In genomic region chr2:109644571-109645275, GRCh38 we compare ENCODE assay signal across 10 cellular contexts. TPM values are rescaled to one million over a fixed set of nuclear protein-coding genes. Genes with fewer than 3 reads are reported as not detected.
A peak's percentile ranks its signal among the peaks of the same experiment; 100 is the strongest.
DNase-seq lines count a peak whose midpoint lies in the region; ATAC-seq and TF ChIP-seq lines count a peak whose summit lies in the region.
"Had no signal": no experiment of that assay in that cellular context is flagged by ENCODE, and none has a peak within 500 bp of the region (broad histone marks: within the 10 kb centered on the region; RNA-seq: fewer than 3 reads in every experiment).

No MANE protein-coding gene starts in this region.

- no peak overlapping the region for H3K9ac ChIP-seq in neural progenitor cell

- TF ChIP-seq CTCF in neural progenitor cell (IDR thresholded peaks at IDR 0.05), result no peak
- TF ChIP-seq CTCF in A673 (conservative IDR thresholded peaks at IDR 0.05; ENCODE audit: low read depth, low read length), result no peak

- H3K27me3 Mint-ChIP-seq in neural progenitor cell (ENCODE audit: insufficient read depth, low read depth), result peaks cover 6% of the 10 kb centered on the region

- H3K4me3 ChIP-seq in neural progenitor cell (peak overlapping the region; percentile 1), A673 (ENCODE audit: low read depth, low read length, poor library complexity, severe bottlenecking) (no peak overlapping the region)
- H3K4me3 ChIP-seq: adrenal gland had no signal

- H3K36me3 ChIP-seq in neural progenitor cell, result no peaks in the 10 kb centered on the region
- H3K36me3 ChIP-seq in A673 (ENCODE audit: insufficient read depth, low read length, poor library complexity, severe bottlenecking), result no peaks in the 10 kb centered on the region
- H3K36me3 ChIP-seq: adrenal gland had no signal

- ATAC-seq in GM21360 (IDR thresholded peaks at IDR 0.05; ENCODE audit: unreplicated experiment), result no peak
- ATAC-seq in HG03045 (IDR thresholded peaks at IDR 0.05; ENCODE audit: unreplicated experiment), result no peak

- H3K9me3 ChIP-seq in neural progenitor cell (ENCODE audit: low read depth) (no peaks in the 10 kb centered on the region), A673 (ENCODE audit: low read depth, low read length, poor library complexity, severe bottlenecking) (no peaks in the 10 kb centered on the region)
- H3K9me3 ChIP-seq: adrenal gland had no signal

- H3K4me3 Mint-ChIP-seq in neural progenitor cell, result peak overlapping the region; percentile 57

- peak overlapping the region; percentile 55 for H3K27ac Mint-ChIP-seq in neural progenitor cell

- DNase-seq in CD1c-positive myeloid dendritic cell (ENCODE audit: extremely low spot score), result peak; percentile 36
- peak; percentile 81 for DNase-seq in NCI-H510A treated with DMSO at 0.1 percent for 48 hours (lab: John Stamatoyannopoulos, UW)
- DNase-seq in fibroblast of peridontal ligament (ENCODE audit: extremely low read depth), result peak; percentile 9
- peak; percentile 66 for DNase-seq in neural progenitor cell (ENCODE audit: low spot score)
- DNase-seq in A673 (ENCODE audit: low spot score), result no peak
- no peak for DNase-seq in HUDEP-2 (lab: John Stamatoyannopoulos, UW; ENCODE audit: unreplicated experiment in 76 of 76)
- DNase-seq: SHP77 had no signal

- H3K4me1 ChIP-seq in neural progenitor cell (peaks cover 20% of the 10 kb centered on the region), A673 (ENCODE audit: insufficient read depth, low read length, poor library complexity, severe bottlenecking) (no peaks in the 10 kb centered on the region)

- BruUV-seq in A673 (replicated peaks; lab: Mats Ljungman, UMichigan), result no TSS peak

- H3K27me3 ChIP-seq in neural progenitor cell, result no peaks in the 10 kb centered on the region
- H3K27me3 ChIP-seq in A673 (replicated peaks; ENCODE audit: insufficient read depth, low read depth, low read length, poor library complexity), result no peaks in the 10 kb centered on the region
- H3K27me3 ChIP-seq: adrenal gland had no signal

- H3F3A ChIP-seq in neural progenitor cell (ENCODE audit: low read depth), result peaks cover 20% of the 10 kb centered on the region

- H3K9me3 Mint-ChIP-seq in neural progenitor cell, result no peaks in the 10 kb centered on the region

- H3K27ac ChIP-seq in neural progenitor cell (no peak overlapping the region), A673 (ENCODE audit: low read depth, low read length, poor library complexity, severe bottlenecking) (no peak overlapping the region)

- peak overlapping the region; percentile 75 for H2AFZ ChIP-seq in neural progenitor cell (replicated peaks)

- POLR2A ChIA-PET in A673 (lab: Charles Lee; ENCODE audit: low non-redundant PET), result no interaction called here

- H3K4me2 ChIP-seq in neural progenitor cell, result peak overlapping the region; percentile 61

- H4K20me1 ChIP-seq in neural progenitor cell (ENCODE audit: low read depth), result no peaks in the 10 kb centered on the region

- intact Hi-C loops in A673 (cut with micrococcal nuclease; ENCODE audit: unreplicated experiment), result no loop called here

- H3K4me1 Mint-ChIP-seq in neural progenitor cell, result peaks cover 28% of the 10 kb centered on the region

- no peaks in the 10 kb centered on the region for H3K79me2 ChIP-seq in neural progenitor cell (ENCODE audit: low read depth)

- CTCF ChIA-PET in A673 (lab: Charles Lee), result no interaction called here

- H3K36me3 Mint-ChIP-seq in neural progenitor cell, result no peaks in the 10 kb centered on the region

RNA-seq across cellular contexts. Expression of gene SOWAHC, which starts 30.6 kb away (rescaled TPM):
- total RNA-seq in neural progenitor cell (ENCODE audit: low replicate concordance), result 5.7 and 7.2 TPM in 2 replicates
- total RNA-seq in A673 (2021), result 10.6 and 13.1 TPM in 2 replicates

RNA-seq across cellular contexts. Expression of gene SEPTIN10, which starts 31.0 kb away (rescaled TPM):
- 96.9 and 160 TPM in 2 replicates for total RNA-seq in neural progenitor cell (ENCODE audit: low replicate concordance)
- total RNA-seq in A673 (2021), result 106 and 118 TPM in 2 replicates

Comparison
In these comparisons a context has a peak if more than half of its experiments do, and no peak if none do; other contexts are left out.
1. DNase-seq: peak in CD1c-positive myeloid dendritic cell (single experiment), NCI-H510A treated with DMSO at 0.1 percent for 48 hours (single experiment), fibroblast of peridontal ligament (single experiment) and neural progenitor cell (single experiment); none in A673 (single experiment) and HUDEP-2 (0 of 76).